In genomic region chr5:2008851-2009629, GRCh38 we compare ENCODE assay signal across 19 cellular contexts.
"Had no signal": no experiment of that assay in that cellular context is flagged by ENCODE, and none has a peak within 500 bp of the region (broad histone marks: within the 10 kb centered on the region; RNA-seq: fewer than 3 reads in every experiment).

No MANE protein-coding gene starts in this region.

- H3K4me1 ChIP-seq: body of pancreas, prostate gland, stomach had no signal

- ATAC-seq: left colon had no signal

- H3K9me3 ChIP-seq: body of pancreas, prostate gland, right atrium auricular region, stomach had no signal

- H3K4me3 ChIP-seq: body of pancreas, dorsolateral prefrontal cortex, hepatocyte had no signal

- DNase-seq: activated CD4-positive, alpha-beta T cell treated with anti-CD3 and anti-CD28 coated beads, Interleukin-2, amount 50 U/mL, for 4 hours; activated naive CD8-positive, alpha-beta T cell treated with anti-CD3 and anti-CD28 coated beads for 36 hours; activated T-cell treated with anti-CD3 and anti-CD28 coated beads for 4 hours; central memory CD4-positive, alpha-beta T cell; dorsolateral prefrontal cortex; foreskin keratinocyte; left colon; small intestine; stimulated activated CD4-positive, alpha-beta T cell treated with anti-CD3 and anti-CD28 coated beads, Interleukin-15, amount 100 ng/mL, for 24 hours; stimulated activated CD4-positive, alpha-beta T cell treated with anti-CD3 and anti-CD28 coated beads, Interleukin-2, amount 100 ng/mL, for 48 hours; stomach; T-helper 2 cell; trophoblast cell; WERI-Rb-1 had no signal

- H3K27ac ChIP-seq: body of pancreas, dorsolateral prefrontal cortex, epithelial cell of prostate, foreskin keratinocyte, hepatocyte, WERI-Rb-1 had no signal

- H3K27me3 ChIP-seq: body of pancreas, dorsolateral prefrontal cortex, hepatocyte, right atrium auricular region had no signal

- H3K36me3 ChIP-seq: prostate gland, right atrium auricular region, stomach, WERI-Rb-1 had no signal
